ENCODE assay signal across 15 cellular contexts in the genomic region with DNA sequence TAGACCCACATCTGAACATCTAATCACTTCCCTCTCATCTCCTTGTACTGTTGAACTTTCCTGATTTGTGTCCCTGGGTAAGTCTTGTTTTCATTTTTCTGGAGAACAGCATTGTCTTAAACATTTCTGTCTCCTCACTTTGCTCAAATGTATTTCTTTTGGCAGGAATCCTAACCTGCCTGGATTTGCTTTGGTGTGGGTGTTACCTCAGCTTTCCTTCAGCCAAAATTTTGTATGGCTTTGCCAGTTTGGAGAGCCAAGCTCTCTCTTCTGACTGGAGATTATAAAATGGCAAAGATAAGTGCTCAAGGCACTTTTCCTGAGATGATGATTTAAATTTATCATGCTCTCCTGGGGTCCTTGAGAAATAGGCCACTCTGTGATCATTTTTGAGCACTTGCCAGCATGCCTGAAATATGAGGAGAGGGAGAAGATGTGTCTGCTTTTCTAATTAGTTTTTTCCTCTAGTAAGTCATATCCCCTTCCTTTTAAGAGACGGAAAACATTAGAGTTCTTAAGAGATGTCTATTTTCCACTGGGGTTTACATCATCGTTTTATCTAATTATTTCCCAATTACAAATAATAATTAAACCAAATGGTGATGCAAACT.
A peak's percentile ranks its signal among the peaks of the same experiment; 100 is the strongest.
DNase-seq lines count a peak whose midpoint lies in the region; TF ChIP-seq lines count a peak whose summit lies in the region.
"Had no signal": no experiment of that assay in that cellular context is flagged by ENCODE, and none has a peak within 500 bp of the region (broad histone marks: within the 10 kb centered on the region; RNA-seq: fewer than 3 reads in every experiment).

No MANE protein-coding gene starts in this region.

- DNase-seq in DMS 273 (lab: John Stamatoyannopoulos, UW; ENCODE audit: unreplicated experiment) = peak; percentile 26
- DNase-seq in DMS 273 treated with DMSO at 0.1 percent for 48 hours (lab: John Stamatoyannopoulos, UW) = no peak
- peak; percentile 87 for DNase-seq in DMS79 treated with DMSO at 0.1 percent for 48 hours (lab: John Stamatoyannopoulos, UW)
- DNase-seq in NCI-H226 = peak; percentile 56
- DNase-seq in fibroblast of pulmonary artery (ENCODE audit: low read depth) = peak; percentile 8
- DNase-seq in SKM-1 (lab: John Stamatoyannopoulos, UW; ENCODE audit: unreplicated experiment) = no peak
- DNase-seq in NCI-H1048 (lab: John Stamatoyannopoulos, UW) = no peak
- DNase-seq in SIG-M5 (lab: John Stamatoyannopoulos, UW) = no peak
- DNase-seq: Karpas-422; NCI-H187; NCI-H510A treated with DMSO at 0.1 percent for 48 hours; NK-92 treated with Interleukin-12 subunit alpha and Interleukin-12 subunit beta, amount 100 ng/mL, for 24 hours; SK-N-SH had no signal

- TF ChIP-seq CTCF in fibroblast of pulmonary artery (IDR thresholded peaks at IDR 0.05; ENCODE audit: low read length, missing control alignments) = no peak

- H3K4me3 ChIP-seq in fibroblast of pulmonary artery (replicated peaks; ENCODE audit: low read depth, low read length) = no peak overlapping the region
- H3K4me3 ChIP-seq: BLaER1 treated with 17β-estradiol and CSF1 and Interleukin-3, amounts not matched to agents 10 nM and 100 nM; HAP-1 had no signal

Comparison
In these comparisons a context has a peak if more than half of its experiments do, and no peak if none do; other contexts are left out.
1. DNase-seq: peak in DMS 273 (single experiment), DMS79 treated with DMSO at 0.1 percent for 48 hours (single experiment), NCI-H226 (single experiment) and fibroblast of pulmonary artery (single experiment); none in DMS 273 treated with DMSO at 0.1 percent for 48 hours (single experiment), SKM-1 (single experiment), NCI-H1048 (single experiment) and SIG-M5 (single experiment).